In genomic region chr2:120552800-120553471, GRCh38 we compare ENCODE assay signal across 8 cellular contexts.
DNase-seq lines count a peak whose midpoint lies in the region; ATAC-seq and TF ChIP-seq lines count a peak whose summit lies in the region.

No MANE protein-coding gene starts in this region.

- CTCF ChIA-PET in A673 (lab: Charles Lee): interaction anchor here (0.7 to 1.0 kb wide), 2 partner anchors 32 to 210 kb away, joined by 3 to 5 read pairs; no protein-coding TSS in a partner anchor

- TF ChIP-seq CTCF in A673 (conservative IDR thresholded peaks at IDR 0.05; ENCODE audit: low read depth, low read length) (peak; percentile 65), GM20000 (IDR thresholded peaks at IDR 0.05; ENCODE audit: extremely low read depth, missing control alignments) (peak; percentile 41)

- H3K27ac ChIP-seq in A673 (ENCODE audit: low read depth, low read length, poor library complexity, severe bottlenecking): no peak overlapping the region

- peaks cover 4% of the 10 kb centered on the region for H3K27me3 ChIP-seq in A673 (replicated peaks; ENCODE audit: insufficient read depth, low read depth, low read length, poor library complexity)

- ATAC-seq in HG02970 (IDR thresholded peaks at IDR 0.05; ENCODE audit: low FRiP score, unreplicated experiment): no peak

- H3K4me3 ChIP-seq in A673 (ENCODE audit: low read depth, low read length, poor library complexity, severe bottlenecking): no peak overlapping the region

- no TSS peak for BruUV-seq in A673 (replicated peaks; lab: Mats Ljungman, UMichigan)

- intact Hi-C loops in A673 (cut with micrococcal nuclease; ENCODE audit: unreplicated experiment): no loop called here

- H3K4me1 ChIP-seq in A673 (ENCODE audit: insufficient read depth, low read length, poor library complexity, severe bottlenecking): no peaks in the 10 kb centered on the region

- no peaks in the 10 kb centered on the region for H3K9me3 ChIP-seq in A673 (ENCODE audit: low read depth, low read length, poor library complexity, severe bottlenecking)

- H3K36me3 ChIP-seq in A673 (ENCODE audit: insufficient read depth, low read length, poor library complexity, severe bottlenecking): no peaks in the 10 kb centered on the region

- in situ Hi-C loops in T47D (cut with HindIII; ENCODE audit: low pct_unique_long_range_greater_than_20kb, low sequenced_read_pairs): no loop called here

- POLR2A ChIA-PET in A673 (lab: Charles Lee; ENCODE audit: low non-redundant PET): no interaction called here

- peak; percentile 58 for DNase-seq in A673 (ENCODE audit: low spot score)
- DNase-seq in GM20000 (ENCODE audit: low spot score): peak; percentile 44
- peak; percentile 88 for DNase-seq in NCI-H510A treated with DMSO at 0.1 percent for 48 hours (lab: John Stamatoyannopoulos, UW)
- peak; percentile 41 to 96 for DNase-seq in T47D (ENCODE audit: low read depth in 1 of 2, low spot score in 1 of 2)
- peak; percentile 61 for DNase-seq in iris pigment epithelial cell (ENCODE audit: low read depth)
- DNase-seq in stimulated activated CD4-positive, alpha-beta T cell treated with anti-CD3 and anti-CD28 coated beads, TNF-alpha, amount 100 ng/mL, for 24 hours (ENCODE audit: low read depth in 3 of 3): peak in 2 of 3 experiments; percentile 4 to 27
- no peak for DNase-seq in NCI-H2227 treated with DMSO at 0.1 percent for 48 hours (lab: John Stamatoyannopoulos, UW)
